In the genomic region with DNA sequence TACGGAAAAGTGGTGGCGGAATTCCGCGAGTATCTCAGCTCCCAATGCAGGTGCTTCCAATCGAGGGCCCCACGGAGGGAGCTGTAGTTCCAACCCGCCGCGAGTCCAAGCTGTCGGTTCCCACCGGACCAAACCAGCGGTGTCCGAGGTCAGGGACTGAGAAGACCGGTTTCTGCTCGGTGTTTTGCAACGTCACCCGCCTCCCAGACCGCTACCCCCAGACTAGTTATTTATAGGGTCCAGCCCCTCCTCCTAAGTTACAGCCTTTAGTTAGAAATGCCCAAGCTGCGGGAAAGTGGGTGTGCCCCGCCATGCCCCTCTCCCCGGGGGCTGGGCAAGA, we compare ENCODE assay signal across 8 cellular contexts. TPM values are rescaled to one million over a fixed set of nuclear protein-coding genes. Genes with fewer than 3 reads are reported as not detected.
DNase-seq lines count a peak whose midpoint lies in the region; ATAC-seq, FAIRE-seq and TF ChIP-seq lines count a peak whose summit lies in the region.

No MANE protein-coding gene starts in this region.

- H3K4me3 Mint-ChIP-seq in progenitor cell of endocrine pancreas (ENCODE audit: low read depth) = peak overlapping the region; percentile 86

- peak overlapping the region; percentile 93 for H2AFZ ChIP-seq in SU-DHL-6 (ENCODE audit: low read depth, low read length, severe bottlenecking)

- peak overlapping the region; percentile 68 for H3K9ac ChIP-seq in SU-DHL-6 (ENCODE audit: low read length)

- H3K4me2 ChIP-seq in SU-DHL-6 (ENCODE audit: low read depth, low read length, poor library complexity, severe bottlenecking) = peak overlapping the region; percentile 70

- no peaks in the 10 kb centered on the region for H3K9me2 ChIP-seq in SU-DHL-6 (replicated peaks; ENCODE audit: insufficient read depth, low read length)

- peak overlapping the region; percentile 89 for H3K27ac Mint-ChIP-seq in progenitor cell of endocrine pancreas

- peaks cover 0 to 74% (median 27%) of the 10 kb centered on the region in 3 donors for H3K4me1 ChIP-seq in gastroesophageal sphincter

- TF ChIP-seq CTCF in SU-DHL-6 (IDR thresholded peaks at IDR 0.05; ENCODE audit: insufficient read depth, low read length, poor library complexity, severe bottlenecking) (no peak), gastroesophageal sphincter (IDR thresholded peaks at IDR 0.05) (peak in 1 of 4 experiments; percentile 6), progenitor cell of endocrine pancreas (IDR thresholded peaks at IDR 0.05; ENCODE audit: unreplicated experiment) (no peak)

- DNase-seq in H54 (ENCODE audit: insufficient read length, low spot score) (peak; percentile 19), progenitor cell of endocrine pancreas (ENCODE audit: low spot score, unreplicated experiment) (peak; percentile 34), AML-193 (lab: John Stamatoyannopoulos, UW) (no peak)

- H3K27ac ChIP-seq in SU-DHL-6 (ENCODE audit: low read depth, low read length) (no peak overlapping the region), gastroesophageal sphincter (peak overlapping the region in 3 of 4 donors; percentile 76 to 88 (median 86))

- H3K27me3 Mint-ChIP-seq in progenitor cell of endocrine pancreas = peaks cover 42% of the 10 kb centered on the region

- TF ChIP-seq EP300 in gastroesophageal sphincter (IDR thresholded peaks at IDR 0.05) = no peak

- no peaks in the 10 kb centered on the region for H3K79me2 ChIP-seq in SU-DHL-6 (ENCODE audit: insufficient read depth, low read length)

- H3K9me3 ChIP-seq in SU-DHL-6 (ENCODE audit: insufficient read depth, low read length) (no peaks in the 10 kb centered on the region), gastroesophageal sphincter (no peaks in the 10 kb centered on the region)

- no peaks in the 10 kb centered on the region for H3K36me3 ChIP-seq in SU-DHL-6 (ENCODE audit: low read length)
- H3K36me3 ChIP-seq in gastroesophageal sphincter = peaks cover 0 to 4% of the 10 kb centered on the region in 2 donors

- H3K4me1 Mint-ChIP-seq in progenitor cell of endocrine pancreas (ENCODE audit: low read depth) = peaks cover 28% of the 10 kb centered on the region

- peaks cover 9% of the 10 kb centered on the region; the same call in 1 of the 2 replicates for H3F3A ChIP-seq in SU-DHL-6 (ENCODE audit: insufficient read depth)

- no peak for TF ChIP-seq POLR2A in H54 (IDR thresholded peaks at IDR 0.05; ENCODE audit: low read depth, low read length)
- TF ChIP-seq POLR2A in gastroesophageal sphincter (IDR thresholded peaks at IDR 0.05) = no peak

- peaks cover 4% of the 10 kb centered on the region for H3K36me3 Mint-ChIP-seq in progenitor cell of endocrine pancreas (ENCODE audit: insufficient read depth)

- FAIRE-seq in H54 (lab: Jason Lieb, UNC) = no peak

- peak overlapping the region; percentile 65 for H3K4me3 ChIP-seq in SU-DHL-6 (ENCODE audit: insufficient read depth, low read length, poor library complexity, severe bottlenecking)
- peak overlapping the region; percentile 53 to 86 for H3K4me3 ChIP-seq in gastroesophageal sphincter

- H4K20me1 ChIP-seq in SU-DHL-6 (ENCODE audit: low read depth, low read length) = no peaks in the 10 kb centered on the region

- no peaks in the 10 kb centered on the region for H3K27me3 ChIP-seq in SU-DHL-6 (ENCODE audit: low read length)
- H3K27me3 ChIP-seq in gastroesophageal sphincter = no peaks in the 10 kb centered on the region

- WGBS in gastroesophageal sphincter (ENCODE audit: low coverage in 1 of 2), 2 donors = 7% methylated on average over 14 of the region's 21 CpGs; no CpG with 5 or more reads in 1 of the 2 donors

- no peaks in the 10 kb centered on the region for H3K9me3 Mint-ChIP-seq in progenitor cell of endocrine pancreas (ENCODE audit: low read depth)

- ATAC-seq in gastroesophageal sphincter (no peak), HG03135 (IDR thresholded peaks at IDR 0.05; ENCODE audit: unreplicated experiment) (no peak), HG03175 (IDR thresholded peaks at IDR 0.05; ENCODE audit: unreplicated experiment) (no peak), GM21447 (IDR thresholded peaks at IDR 0.05; ENCODE audit: unreplicated experiment) (no peak)

RNA-seq across cellular contexts. Expression of gene MYORG, which starts 0.7 kb away (rescaled TPM):
- total RNA-seq in gastroesophageal sphincter (10 to 100 TPM in 3 of 4 donors, 1 to 10 TPM in 1; 4.3 to 33.7 (median 26.8) TPM), progenitor cell of endocrine pancreas (8.8 and 9.2 TPM in 2 replicates)

RNA-seq across cellular contexts. Expression of gene NUDT2, which starts 48.0 kb away (rescaled TPM):
- total RNA-seq in gastroesophageal sphincter (10 to 100 TPM; 14.4 to 40.9 (median 26.0) TPM), progenitor cell of endocrine pancreas (21.1 TPM in 2 replicates)

RNA-seq across cellular contexts. Expression of gene KIF24, which starts 48.3 kb away (rescaled TPM):
- total RNA-seq in gastroesophageal sphincter (1 to 10 TPM in 2 of 4 donors, under 1 TPM in 2; 0.54 to 2.2 (median 1.2) TPM), progenitor cell of endocrine pancreas (9.1 and 10.0 TPM in 2 replicates)

Comparison
In these comparisons a context has a peak if more than half of its experiments do, and no peak if none do; other contexts are left out.
1. DNase-seq: peak in H54 (single experiment) and progenitor cell of endocrine pancreas (single experiment); none in AML-193 (0 of 2).